In the genomic region with DNA sequence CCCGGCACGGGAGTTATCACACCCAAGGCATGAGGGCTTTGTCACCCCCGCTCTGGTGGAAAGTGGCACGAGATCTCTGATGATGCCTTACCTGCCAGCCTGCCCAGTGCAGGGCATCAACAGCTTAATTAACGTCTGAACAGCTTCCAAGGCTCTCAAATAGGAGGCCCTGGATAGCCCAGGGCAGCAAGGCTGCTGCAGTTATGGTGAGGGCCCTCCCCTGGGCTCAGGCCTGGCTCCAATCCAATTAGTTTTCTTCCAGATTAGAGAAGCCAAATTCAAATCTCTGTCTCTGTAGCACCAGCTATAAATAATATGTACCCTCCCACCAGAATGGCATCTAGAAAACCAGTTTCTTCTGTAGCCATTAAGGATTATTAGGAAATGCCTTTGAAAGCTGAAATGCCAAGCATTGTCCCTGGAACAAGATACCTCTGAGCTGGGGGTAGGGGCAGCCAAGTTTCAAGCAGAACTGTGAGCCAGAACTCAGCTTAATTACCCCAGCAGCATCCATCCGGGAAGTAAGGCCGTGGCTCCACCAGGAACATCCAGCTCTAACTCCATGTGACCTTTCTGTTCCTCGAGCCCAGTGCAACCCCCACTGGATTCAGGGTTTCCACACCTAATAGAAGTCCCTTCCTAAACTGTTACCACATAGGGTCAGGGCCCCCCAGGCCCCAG, we compare ENCODE assay signal across 1 cellular context.
TF ChIP-seq lines count a peak whose summit lies in the region.

No MANE protein-coding gene starts in this region.

TF ChIP-seq in IMR-90, 13 proteins besides CTCF, POLR2A, EP300 and RAD21 (continued from another document):
- TF ChIP-seq FOS (IDR thresholded peaks at IDR 0.05; ENCODE audit: low read depth, low read length): no peak
- no peak for TF ChIP-seq RCOR1 (IDR thresholded peaks at IDR 0.05; ENCODE audit: insufficient replicate concordance, low read length)
- TF ChIP-seq, protein P1, sequence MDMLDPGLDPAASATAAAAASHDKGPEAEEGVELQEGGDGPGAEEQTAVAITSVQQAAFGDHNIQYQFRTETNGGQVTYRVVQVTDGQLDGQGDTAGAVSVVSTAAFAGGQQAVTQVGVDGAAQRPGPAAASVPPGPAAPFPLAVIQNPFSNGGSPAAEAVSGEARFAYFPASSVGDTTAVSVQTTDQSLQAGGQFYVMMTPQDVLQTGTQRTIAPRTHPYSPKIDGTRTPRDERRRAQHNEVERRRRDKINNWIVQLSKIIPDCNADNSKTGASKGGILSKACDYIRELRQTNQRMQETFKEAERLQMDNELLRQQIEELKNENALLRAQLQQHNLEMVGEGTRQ (IDR thresholded peaks at IDR 0.05; ENCODE audit: low read depth, low read length): no peak
